ENCODE assay signal across 26 cellular contexts in genomic region chr17:32192379-32192778, GRCh38. TPM values are rescaled to one million over a fixed set of nuclear protein-coding genes. Genes with fewer than 3 reads are reported as not detected.
DNase-seq lines count a peak whose midpoint lies in the region; ATAC-seq, FAIRE-seq and TF ChIP-seq lines count a peak whose summit lies in the region.
"Had no signal": no experiment of that assay in that cellular context is flagged by ENCODE, and none has a peak within 500 bp of the region (broad histone marks: within the 10 kb centered on the region; RNA-seq: fewer than 3 reads in every experiment).

No MANE protein-coding gene starts in this region.

- no peaks in the 10 kb centered on the region for H3K4me1 Mint-ChIP-seq in CD8-positive, alpha-beta T cell (ENCODE audit: low read depth)
- H3K4me1 Mint-ChIP-seq: WTC11 had no signal

- H3F3A ChIP-seq in PC-3 (ENCODE audit: low read length, unreplicated experiment): no peaks in the 10 kb centered on the region

- POLR2A ChIA-PET in PC-3 (lab: Charles Lee; ENCODE audit: unreplicated experiment): interaction anchor here (0.5 kb wide), 1 partner anchor 218 kb away, joined by 4 read pairs; no protein-coding TSS in a partner anchor
- POLR2A ChIA-PET in CD8-positive, alpha-beta T cell (lab: Charles Lee): interaction anchor here (1.7 to 2.1 kb wide), 2 partner anchors 9 to 18 kb away, joined by 3 to 7 read pairs; no protein-coding TSS in a partner anchor

- intact Hi-C loops in PC-3 (cut with micrococcal nuclease): no loop called here
- intact Hi-C loops in CD8-positive, alpha-beta T cell (cut with DNase I, micrococcal nuclease): no loop called here

- H2BK15ac ChIP-seq in mesenchymal stem cell (ENCODE audit: low read depth, poor library complexity, severe bottlenecking): no peak overlapping the region

- H2AK5ac ChIP-seq in mesenchymal stem cell (ENCODE audit: low read length, severe bottlenecking): no peak overlapping the region

- H3K4me3 ChIP-seq in PC-3 (ENCODE audit: low read length): no peak overlapping the region
- H3K4me3 ChIP-seq in mesenchymal stem cell (ENCODE audit: insufficient read depth in 1 of 2, low read depth in 1 of 2, low read length in 2 of 2): no peak overlapping the region
- no peak overlapping the region for H3K4me3 ChIP-seq in CD8-positive, alpha-beta T cell (ENCODE audit: low read depth, low read length)
- H3K4me3 ChIP-seq: prostate gland, SK-N-MC, skin epidermis, transverse colon had no signal

- no peak overlapping the region for H3K14ac ChIP-seq in mesenchymal stem cell (ENCODE audit: low read length in 2 of 2)

- H3K9me2 ChIP-seq in PC-3 (replicated peaks; ENCODE audit: low read length): no peaks in the 10 kb centered on the region

- no peak overlapping the region for H3K4ac ChIP-seq in mesenchymal stem cell (ENCODE audit: low read depth in 1 of 2, low read length in 2 of 2)

- H3K79me1 ChIP-seq in mesenchymal stem cell (replicated peaks; ENCODE audit: low read length, poor library complexity, severe bottlenecking): no peaks in the 10 kb centered on the region

- H3K4me2 ChIP-seq in PC-3 (ENCODE audit: low read length) (no peak overlapping the region), mesenchymal stem cell (ENCODE audit: low read length, poor library complexity, severe bottlenecking) (no peak overlapping the region)

- H3K27ac Mint-ChIP-seq in CD8-positive, alpha-beta T cell: no peak overlapping the region
- H3K27ac Mint-ChIP-seq: activated CD4-positive, alpha-beta memory T cell treated with anti-CD3 and anti-CD28 coated beads for 36 hours; stimulated activated naive CD8-positive, alpha-beta T cell treated with anti-CD3 and anti-CD28 coated beads, Interleukin-15, Interleukin-2, amounts not matched to agents 100 ng/mL and 50 ng/mL, for 24 hours; WTC11 had no signal

- no peak for TF ChIP-seq CTCF in PC-3 (conservative IDR thresholded peaks at IDR 0.05; ENCODE audit: low read depth, low read length)
- TF ChIP-seq CTCF in CD8-positive, alpha-beta T cell (IDR thresholded peaks at IDR 0.05): no peak

- no peak overlapping the region for H3K18ac ChIP-seq in mesenchymal stem cell (ENCODE audit: low read depth in 1 of 2, low read length in 2 of 2)

- peaks cover 7% of the 10 kb centered on the region for H3K36me3 ChIP-seq in PC-3 (ENCODE audit: low read depth, low read length)
- H3K36me3 ChIP-seq in mesenchymal stem cell (ENCODE audit: control insufficient read depth in 1 of 2, insufficient read depth in 2 of 2, low read depth in 1 of 2, low read length in 2 of 2): peaks cover 10 to 39% of the 10 kb centered on the region in 2 experiments
- H3K36me3 ChIP-seq in CD8-positive, alpha-beta T cell (ENCODE audit: insufficient read depth, low read length): peaks cover 4% of the 10 kb centered on the region
- H3K36me3 ChIP-seq: prostate gland had no signal

- no peaks in the 10 kb centered on the region for H3K9me3 Mint-ChIP-seq in CD8-positive, alpha-beta T cell
- H3K9me3 Mint-ChIP-seq: activated CD4-positive, alpha-beta memory T cell treated with anti-CD3 and anti-CD28 coated beads for 36 hours; stimulated activated naive CD8-positive, alpha-beta T cell treated with anti-CD3 and anti-CD28 coated beads, Interleukin-15, Interleukin-2, amounts not matched to agents 100 ng/mL and 50 ng/mL, for 24 hours; WTC11 had no signal

- no peaks in the 10 kb centered on the region for H3K79me2 ChIP-seq in PC-3 (ENCODE audit: low read length)

- peak; percentile 5 for FAIRE-seq in colon (lab: Jason Lieb, UNC)

- no peak for ATAC-seq in PC-3
- ATAC-seq in CD8-positive, alpha-beta T cell: no peak
- ATAC-seq: esophagus mucosa, left ventricle myocardium superior, Panc1, WTC11 had no signal

- WGBS in mesenchymal stem cell: 97% methylated on average over 5 of the region's 6 CpGs

- H2BK120ac ChIP-seq in mesenchymal stem cell (ENCODE audit: low read depth, low read length): no peak overlapping the region

- H3K9ac ChIP-seq in PC-3 (ENCODE audit: low read length): no peak overlapping the region
- peak overlapping the region; percentile 69 for H3K9ac ChIP-seq in mesenchymal stem cell (ENCODE audit: low read length)

- H4K8ac ChIP-seq in mesenchymal stem cell (ENCODE audit: low read length): no peak overlapping the region

- no TSS peak for BruUV-seq in PC-3 (replicated peaks; lab: Mats Ljungman, UMichigan)

- no peak overlapping the region for H2BK5ac ChIP-seq in mesenchymal stem cell (ENCODE audit: low read depth, low read length, poor library complexity, severe bottlenecking)

- no peak overlapping the region for H2BK12ac ChIP-seq in mesenchymal stem cell (ENCODE audit: low read length in 2 of 2)

- no peaks in the 10 kb centered on the region for H3K27me3 Mint-ChIP-seq in CD8-positive, alpha-beta T cell (ENCODE audit: low read depth)
- H3K27me3 Mint-ChIP-seq: activated CD4-positive, alpha-beta memory T cell treated with anti-CD3 and anti-CD28 coated beads for 36 hours; stimulated activated naive CD8-positive, alpha-beta T cell treated with anti-CD3 and anti-CD28 coated beads, Interleukin-15, Interleukin-2, amounts not matched to agents 100 ng/mL and 50 ng/mL, for 24 hours had no signal

- H3K27ac ChIP-seq in PC-3 (ENCODE audit: low read length) (no peak overlapping the region), mesenchymal stem cell (ENCODE audit: low read length, poor library complexity, severe bottlenecking) (no peak overlapping the region)
- no peak overlapping the region for H3K27ac ChIP-seq in CD8-positive, alpha-beta T cell (ENCODE audit: low read depth, low read length)
- H3K27ac ChIP-seq: prostate gland, transverse colon had no signal

- no peaks in the 10 kb centered on the region for H4K20me1 ChIP-seq in PC-3 (ENCODE audit: low read length)

- CTCF ChIA-PET in PC-3 (lab: Charles Lee): interaction anchor here (0.6 kb wide), 3 partner anchors 8 to 60 kb away, joined by 4 to 8 read pairs (median 5); no protein-coding TSS in a partner anchor
- CTCF ChIA-PET in CD8-positive, alpha-beta T cell (lab: Charles Lee): interaction anchor here (1.2 kb wide), 1 partner anchor 8 kb away, joined by 3 read pairs; no protein-coding TSS in a partner anchor

- no peak overlapping the region for H3K4me3 Mint-ChIP-seq in CD8-positive, alpha-beta T cell
- H3K4me3 Mint-ChIP-seq: activated CD4-positive, alpha-beta memory T cell treated with anti-CD3 and anti-CD28 coated beads for 36 hours; stimulated activated naive CD8-positive, alpha-beta T cell treated with anti-CD3 and anti-CD28 coated beads, Interleukin-15, Interleukin-2, amounts not matched to agents 100 ng/mL and 50 ng/mL, for 24 hours; WTC11 had no signal

- DNase-seq in EH (ENCODE audit: low read depth): peak; percentile 70
- peak; percentile 11 for DNase-seq in PC-3
- no peak for DNase-seq in mesenchymal stem cell
- DNase-seq in glomerular visceral epithelial cell (ENCODE audit: extremely low spot score): no peak
- DNase-seq in CD8-positive, alpha-beta T cell: no peak
- no peak for DNase-seq in stimulated activated CD4-positive, alpha-beta T cell treated with anti-CD3 and anti-CD28 coated beads, Interleukin-2, amount 100 ng/mL, for 24 hours
- no peak for DNase-seq in activated CD4-positive, alpha-beta T cell treated with anti-CD3 and anti-CD28 coated beads, Interleukin-2, amount 50 U/mL, for 4 hours
- DNase-seq: activated CD4-positive, alpha-beta memory T cell treated with anti-CD3 and anti-CD28 coated beads for 36 hours; amygdala; central memory CD4-positive, alpha-beta T cell; DND-41; effector CD8-positive, alpha-beta T cell; KBM-7; left ventricle myocardium superior; MV-4-11; NCI-H187 treated with DMSO at 0.1 percent for 48 hours; stimulated activated CD4-positive, alpha-beta T cell treated with anti-CD3 and anti-CD28 coated beads, Interleukin-4, amount 100 ng/mL, for 1 hour; transverse colon had no signal

- peaks cover 6% of the 10 kb centered on the region for H3K4me1 ChIP-seq in PC-3 (ENCODE audit: insufficient read depth, low read length)
- no peaks in the 10 kb centered on the region for H3K4me1 ChIP-seq in mesenchymal stem cell (ENCODE audit: control insufficient read depth, insufficient read depth, low read depth, low read length)
- no peaks in the 10 kb centered on the region for H3K4me1 ChIP-seq in CD8-positive, alpha-beta T cell (ENCODE audit: insufficient read depth, low read length)
- H3K4me1 ChIP-seq: prostate gland, transverse colon had no signal

- peaks cover 52% of the 10 kb centered on the region for H3K36me3 Mint-ChIP-seq in CD8-positive, alpha-beta T cell

- H2AFZ ChIP-seq in PC-3 (ENCODE audit: low read length): no peak overlapping the region
- no peak overlapping the region for H2AFZ ChIP-seq in mesenchymal stem cell (ENCODE audit: low read depth, low read length)

- H4K91ac ChIP-seq in mesenchymal stem cell (ENCODE audit: low read length): no peak overlapping the region

- H3K27me3 ChIP-seq in PC-3 (ENCODE audit: low read length) (no peaks in the 10 kb centered on the region), mesenchymal stem cell (ENCODE audit: control insufficient read depth in 1 of 2, insufficient read depth in 1 of 2, low read length in 2 of 2) (no peaks in the 10 kb centered on the region)
- no peaks in the 10 kb centered on the region for H3K27me3 ChIP-seq in CD8-positive, alpha-beta T cell (ENCODE audit: insufficient read depth, low read length)
- H3K27me3 ChIP-seq: transverse colon had no signal

- H3K9me3 ChIP-seq in PC-3 (ENCODE audit: low read length): no peaks in the 10 kb centered on the region
- H3K9me3 ChIP-seq in mesenchymal stem cell (ENCODE audit: control insufficient read depth, low read length): no peaks in the 10 kb centered on the region
- H3K9me3 ChIP-seq in CD8-positive, alpha-beta T cell (ENCODE audit: low read length): no peaks in the 10 kb centered on the region
- H3K9me3 ChIP-seq: prostate gland, transverse colon had no signal

- no peak overlapping the region for H3K23ac ChIP-seq in mesenchymal stem cell (ENCODE audit: low read length in 2 of 2)

RNA-seq across cellular contexts. Expression of gene RHOT1, which starts 50.1 kb away (rescaled TPM):
- 20.9 and 22.3 TPM in 2 replicates for total RNA-seq in PC-3 (2014; rRNA removed)
- polyA plus RNA-seq in mesenchymal stem cell (2013, experiment 1 of 2): 19.2 TPM
- polyA plus RNA-seq in mesenchymal stem cell (2013, experiment 2 of 2): 19.5 TPM
- total RNA-seq in CD8-positive, alpha-beta T cell: 10 to 100 TPM; 13.1 to 15.4 TPM

Comparison
In these comparisons a context has a peak if more than half of its experiments do, and no peak if none do; other contexts are left out.
1. DNase-seq: peak in EH (single experiment) and PC-3 (single experiment); none in mesenchymal stem cell (single experiment), glomerular visceral epithelial cell (single experiment), CD8-positive, alpha-beta T cell (0 of 7), stimulated activated CD4-positive, alpha-beta T cell treated with anti-CD3 and anti-CD28 coated beads, Interleukin-2, amount 100 ng/mL, for 24 hours (0 of 2) and activated CD4-positive, alpha-beta T cell treated with anti-CD3 and anti-CD28 coated beads, Interleukin-2, amount 50 U/mL, for 4 hours (0 of 2).